ENCODE assay signal across 1 cellular context in the genomic region with DNA sequence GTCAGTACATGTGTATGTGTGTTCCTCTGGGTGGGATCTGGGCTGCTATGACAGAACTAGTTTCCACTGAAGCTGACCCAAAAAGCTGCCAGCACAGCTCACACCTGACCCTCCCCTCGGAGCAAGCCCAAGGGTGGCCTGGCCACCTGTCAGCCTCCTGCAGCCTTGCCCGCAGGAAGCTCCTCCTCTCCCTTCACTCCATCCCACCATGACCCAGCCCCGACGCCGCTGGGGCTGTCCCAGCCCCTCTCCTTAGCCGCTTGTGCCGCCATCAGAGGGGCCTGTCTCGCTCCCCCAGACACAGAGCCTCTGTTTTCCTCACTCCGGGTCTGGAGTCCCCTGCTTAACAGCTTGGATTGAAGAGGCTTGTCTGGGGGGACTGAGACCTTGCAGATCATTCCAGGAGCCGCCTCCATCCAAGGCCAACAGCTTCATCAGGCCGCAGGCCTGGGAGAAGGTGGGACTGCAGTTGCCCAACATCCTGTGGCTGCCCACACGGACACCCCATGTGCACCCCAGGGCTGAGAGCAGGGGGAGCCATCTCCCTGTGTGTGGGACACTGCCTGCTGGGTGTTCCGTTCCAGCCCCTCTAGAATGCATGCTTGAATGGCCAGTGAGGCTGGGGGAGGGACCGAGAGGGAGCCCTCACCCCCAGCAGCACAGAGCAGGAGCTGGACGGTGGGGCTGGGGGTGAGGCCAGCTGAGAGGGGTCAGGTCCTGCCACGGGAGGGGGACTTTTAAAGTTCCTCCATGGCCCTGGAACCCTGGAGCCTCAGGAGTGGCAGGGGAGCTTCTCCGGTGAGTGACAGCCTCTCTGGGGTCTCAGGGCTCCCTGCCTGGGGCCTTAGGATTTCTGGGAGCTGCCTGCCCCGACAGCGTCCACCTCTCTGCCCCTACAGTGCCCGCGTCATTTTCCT.
TF ChIP-seq lines count a peak whose summit lies in the region.

No MANE protein-coding gene starts in this region.

TF ChIP-seq in GM12878, 131 proteins besides CTCF, POLR2A, EP300 and RAD21:
- TF ChIP-seq, protein P1, sequence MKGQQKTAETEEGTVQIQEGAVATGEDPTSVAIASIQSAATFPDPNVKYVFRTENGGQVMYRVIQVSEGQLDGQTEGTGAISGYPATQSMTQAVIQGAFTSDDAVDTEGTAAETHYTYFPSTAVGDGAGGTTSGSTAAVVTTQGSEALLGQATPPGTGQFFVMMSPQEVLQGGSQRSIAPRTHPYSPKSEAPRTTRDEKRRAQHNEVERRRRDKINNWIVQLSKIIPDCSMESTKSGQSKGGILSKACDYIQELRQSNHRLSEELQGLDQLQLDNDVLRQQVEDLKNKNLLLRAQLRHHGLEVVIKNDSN (IDR thresholded peaks at IDR 0.05; ENCODE audit: borderline replicate concordance, extremely low read length, insufficient read depth, low read depth, low read length), result no peak
- TF ChIP-seq NRF1 (conservative IDR thresholded peaks at IDR 0.05; ENCODE audit: low read depth, low read length) (no peak), MYC (IDR thresholded peaks at IDR 0.05; ENCODE audit: insufficient read depth, insufficient read length, insufficient replicate concordance, low read length, severe bottlenecking) (no peak), PAX5 (IDR thresholded peaks at IDR 0.05; ENCODE audit: borderline replicate concordance, low read depth, low read length) (no peak), TCF3 (IDR thresholded peaks at IDR 0.05; ENCODE audit: borderline replicate concordance, insufficient read depth, low read depth, low read length) (no peak), MEF2A (IDR thresholded peaks at IDR 0.05; ENCODE audit: insufficient read depth, low read depth, low read length) (no peak), ZBED1 (IDR thresholded peaks at IDR 0.05; ENCODE audit: borderline replicate concordance) (no peak), EED (IDR thresholded peaks at IDR 0.05; ENCODE audit: low read depth) (no peak), HDGF (IDR thresholded peaks at IDR 0.05) (no peak), ZNF384 (IDR thresholded peaks at IDR 0.05; ENCODE audit: borderline replicate concordance, low read depth, low read length) (no peak), HCFC1 (IDR thresholded peaks at IDR 0.05; ENCODE audit: low read length) (no peak)
- TF ChIP-seq, protein P2, sequence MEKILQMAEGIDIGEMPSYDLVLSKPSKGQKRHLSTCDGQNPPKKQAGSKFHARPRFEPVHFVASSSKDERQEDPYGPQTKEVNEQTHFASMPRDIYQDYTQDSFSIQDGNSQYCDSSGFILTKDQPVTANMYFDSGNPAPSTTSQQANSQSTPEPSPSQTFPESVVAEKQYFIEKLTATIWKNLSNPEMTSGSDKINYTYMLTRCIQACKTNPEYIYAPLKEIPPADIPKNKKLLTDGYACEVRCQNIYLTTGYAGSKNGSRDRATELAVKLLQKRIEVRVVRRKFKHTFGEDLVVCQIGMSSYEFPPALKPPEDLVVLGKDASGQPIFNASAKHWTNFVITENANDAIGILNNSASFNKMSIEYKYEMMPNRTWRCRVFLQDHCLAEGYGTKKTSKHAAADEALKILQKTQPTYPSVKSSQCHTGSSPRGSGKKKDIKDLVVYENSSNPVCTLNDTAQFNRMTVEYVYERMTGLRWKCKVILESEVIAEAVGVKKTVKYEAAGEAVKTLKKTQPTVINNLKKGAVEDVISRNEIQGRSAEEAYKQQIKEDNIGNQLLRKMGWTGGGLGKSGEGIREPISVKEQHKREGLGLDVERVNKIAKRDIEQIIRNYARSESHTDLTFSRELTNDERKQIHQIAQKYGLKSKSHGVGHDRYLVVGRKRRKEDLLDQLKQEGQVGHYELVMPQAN (conservative IDR thresholded peaks at IDR 0.05), result no peak
